26 cellular contexts compared by ENCODE assay signal in genomic region chr12:15497621-15498285, GRCh38.
DNase-seq lines count a peak whose midpoint lies in the region; TF ChIP-seq lines count a peak whose summit lies in the region.
"Had no signal": no experiment of that assay in that cellular context is flagged by ENCODE, and none has a peak within 500 bp of the region (broad histone marks: within the 10 kb centered on the region; RNA-seq: fewer than 3 reads in every experiment).

No MANE protein-coding gene starts in this region.

- H3K4me1 Mint-ChIP-seq in activated CD4-positive, alpha-beta T cell treated with anti-CD3 and anti-CD28 coated beads, Interleukin-2, amount 10 ng/mL, durations not matched to agents 24 days and 14 days = peaks cover 6% of the 10 kb centered on the region
- peaks cover 57% of the 10 kb centered on the region for H3K4me1 Mint-ChIP-seq in mesothelial cell of epicardium
- H3K4me1 Mint-ChIP-seq: endodermal cell had no signal

- no peaks in the 10 kb centered on the region for H3K36me3 Mint-ChIP-seq in activated CD4-positive, alpha-beta T cell treated with anti-CD3 and anti-CD28 coated beads, Interleukin-2, amount 10 ng/mL, durations not matched to agents 24 days and 14 days (ENCODE audit: low read depth)
- no peaks in the 10 kb centered on the region for H3K36me3 Mint-ChIP-seq in mesothelial cell of epicardium
- H3K36me3 Mint-ChIP-seq: T-cell had no signal

- H3K27ac Mint-ChIP-seq in activated CD4-positive, alpha-beta T cell treated with anti-CD3 and anti-CD28 coated beads, Interleukin-2, amount 10 ng/mL, durations not matched to agents 24 days and 14 days = no peak overlapping the region
- H3K27ac Mint-ChIP-seq in mesothelial cell of epicardium = peak overlapping the region; percentile 94
- H3K27ac Mint-ChIP-seq: endodermal cell, progenitor cell of endocrine pancreas, T-cell had no signal

- intact Hi-C loops in activated CD4-positive, alpha-beta T cell treated with anti-CD3 and anti-CD28 coated beads, Interleukin-2, amount 10 ng/mL, durations not matched to agents 24 days and 14 days (cut with micrococcal nuclease) = no loop called here
- intact Hi-C loops in esophagus muscularis mucosa (cut with DNase I) = no loop called here

- no peak overlapping the region for H3K27ac ChIP-seq in esophagus muscularis mucosa (replicated peaks in 1 of 4)
- H3K27ac ChIP-seq: breast epithelium, colonic mucosa, PC-9, upper lobe of left lung had no signal

- TF ChIP-seq EP300 in esophagus muscularis mucosa (IDR thresholded peaks at IDR 0.05) = no peak

- H3K27me3 ChIP-seq in esophagus muscularis mucosa = no peaks in the 10 kb centered on the region
- H3K27me3 ChIP-seq: breast epithelium, colonic mucosa, upper lobe of left lung had no signal

- no peaks in the 10 kb centered on the region for H3K36me3 ChIP-seq in esophagus muscularis mucosa
- H3K36me3 ChIP-seq: breast epithelium, colonic mucosa, upper lobe of left lung had no signal

- peak overlapping the region; percentile 4 for H3K4me3 Mint-ChIP-seq in activated CD4-positive, alpha-beta T cell treated with anti-CD3 and anti-CD28 coated beads, Interleukin-2, amount 10 ng/mL, durations not matched to agents 24 days and 14 days
- peak overlapping the region; percentile 28 for H3K4me3 Mint-ChIP-seq in mesothelial cell of epicardium
- H3K4me3 Mint-ChIP-seq: activated T-cell treated with anti-CD3 and anti-CD28 coated beads, Interleukin-2, amount 50 U/mL, for 4 hours; endodermal cell; T-cell had no signal

- H3K9me3 Mint-ChIP-seq in activated CD4-positive, alpha-beta T cell treated with anti-CD3 and anti-CD28 coated beads, Interleukin-2, amount 10 ng/mL, durations not matched to agents 24 days and 14 days = no peaks in the 10 kb centered on the region
- H3K9me3 Mint-ChIP-seq in mesothelial cell of epicardium = peaks cover 4% of the 10 kb centered on the region
- H3K9me3 Mint-ChIP-seq: endodermal cell had no signal

- TF ChIP-seq POLR2A in esophagus muscularis mucosa (IDR thresholded peaks at IDR 0.05; ENCODE audit: low read depth) = no peak

- H3K4me1 ChIP-seq in esophagus muscularis mucosa = no peaks in the 10 kb centered on the region
- H3K4me1 ChIP-seq: breast epithelium, Caco-2, colonic mucosa had no signal

- 54% methylated on average over 4 of the region's 4 CpGs for WGBS in esophagus muscularis mucosa

- no peaks in the 10 kb centered on the region for H3K9me3 ChIP-seq in esophagus muscularis mucosa
- H3K9me3 ChIP-seq: Caco-2, colonic mucosa had no signal

- H3K4me3 ChIP-seq in WI38 (ENCODE audit: low read depth, low read length) (peak overlapping the region; percentile 34), esophagus muscularis mucosa (no peak overlapping the region)
- H3K4me3 ChIP-seq: breast epithelium, colonic mucosa, GM12878, PC-9, upper lobe of left lung had no signal

- TF ChIP-seq CTCF in WI38 (IDR thresholded peaks at IDR 0.05; ENCODE audit: low read depth, low read length) (no peak), mesothelial cell of epicardium (IDR thresholded peaks at IDR 0.05; ENCODE audit: unreplicated experiment) (no peak), esophagus muscularis mucosa (IDR thresholded peaks at IDR 0.05) (no peak), GM20000 (IDR thresholded peaks at IDR 0.05; ENCODE audit: extremely low read depth, missing control alignments) (no peak)

- no peak for DNase-seq in activated CD4-positive, alpha-beta T cell treated with anti-CD3 and anti-CD28 coated beads, Interleukin-2, amount 10 ng/mL, durations not matched to agents 24 days and 14 days
- DNase-seq in activated CD4-positive, alpha-beta T cell treated with anti-CD3 and anti-CD28 coated beads, Interleukin-2, amount 50 U/mL, for 1 hour = no peak
- no peak for DNase-seq in mesothelial cell of epicardium (ENCODE audit: low spot score in 2 of 2, unreplicated experiment in 2 of 2)
- no peak for DNase-seq in SHP77 treated with DMSO at 0.1 percent for 48 hours (lab: John Stamatoyannopoulos, UW)
- no peak for DNase-seq in NCI-H1048 (lab: John Stamatoyannopoulos, UW)
- DNase-seq in esophagus muscularis mucosa (ENCODE audit: extremely low spot score) = no peak
- DNase-seq in GM20000 (ENCODE audit: low spot score) = no peak
- DNase-seq: activated naive CD4-positive, alpha-beta T cell treated with Interleukin-2 at 50 U/mL for 16 hours; activated T-cell treated with anti-CD3 and anti-CD28 coated beads, Interleukin-2, amount 50 U/mL, for 4 hours; amniotic stem cell; Caco-2; colonic mucosa; endodermal cell; kidney; NCI-H1105; NCI-H2029 treated with DMSO at 0.1 percent for 48 hours; NCI-H226; NCI-H748 treated with DMSO at 0.1 percent for 48 hours; PC-9; SIG-M5; T-cell; upper lobe of left lung had no signal

- peaks cover 26% of the 10 kb centered on the region for H3K27me3 Mint-ChIP-seq in activated CD4-positive, alpha-beta T cell treated with anti-CD3 and anti-CD28 coated beads, Interleukin-2, amount 10 ng/mL, durations not matched to agents 24 days and 14 days
- H3K27me3 Mint-ChIP-seq in mesothelial cell of epicardium (ENCODE audit: low read depth) = no peaks in the 10 kb centered on the region
- H3K27me3 Mint-ChIP-seq: progenitor cell of endocrine pancreas had no signal
